ENCODE assay signal across 9 cellular contexts in the genomic region with DNA sequence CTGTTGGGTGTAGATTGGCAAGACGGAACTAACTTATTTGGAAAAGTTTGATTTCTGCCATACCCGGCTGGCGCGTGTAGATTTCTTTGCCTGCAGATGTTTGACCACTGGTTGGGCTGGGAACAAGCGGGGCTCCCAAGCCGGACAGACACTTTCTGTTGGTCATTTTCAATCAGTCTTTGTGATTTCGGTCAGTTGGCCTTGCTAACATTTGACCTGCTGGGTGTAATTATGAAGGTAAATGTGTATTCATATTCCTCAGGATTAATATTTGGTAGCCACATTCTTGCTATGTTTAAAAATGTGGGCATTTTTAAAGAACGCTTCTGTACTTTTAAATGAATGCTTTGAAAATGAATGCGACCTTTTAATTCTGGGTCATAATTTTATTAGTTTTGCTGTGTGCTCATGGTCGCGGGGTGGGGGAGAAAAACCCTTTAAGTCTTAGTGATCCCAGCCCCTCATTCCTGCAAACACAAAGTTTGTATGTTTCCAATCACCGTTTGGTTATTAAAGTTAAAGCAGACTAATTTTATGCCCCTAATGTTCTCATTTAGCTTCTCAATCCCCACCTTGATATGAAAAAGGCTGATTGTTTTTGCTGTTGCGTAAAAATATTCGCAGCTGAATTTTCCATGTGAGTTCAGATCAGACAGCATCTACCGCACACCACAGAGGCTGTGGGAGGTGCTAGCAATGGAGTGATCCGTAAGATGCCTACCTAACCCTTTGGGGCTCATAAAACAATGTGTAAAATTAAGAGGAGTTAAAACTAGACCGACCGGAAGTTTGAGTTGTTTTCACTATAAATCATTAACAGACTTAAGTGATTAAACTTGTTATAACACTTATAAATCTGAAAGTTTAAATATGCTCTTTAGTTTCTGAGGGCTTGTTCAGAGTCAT. TPM values are rescaled to one million over a fixed set of nuclear protein-coding genes. Genes with fewer than 3 reads are reported as not detected.
DNase-seq lines count a peak whose midpoint lies in the region; ATAC-seq, FAIRE-seq and TF ChIP-seq lines count a peak whose summit lies in the region.
"Had no signal": no experiment of that assay in that cellular context is flagged by ENCODE, and none has a peak within 500 bp of the region (broad histone marks: within the 10 kb centered on the region; RNA-seq: fewer than 3 reads in every experiment).

No MANE protein-coding gene starts in this region.

- peaks cover 11% of the 10 kb centered on the region for H3K36me3 Mint-ChIP-seq in CD8-positive, alpha-beta T cell
- peaks cover 4% of the 10 kb centered on the region for H3K36me3 Mint-ChIP-seq in activated CD4-positive, alpha-beta T cell treated with anti-CD3 and anti-CD28 coated beads, Interleukin-2, amount 10 ng/mL, durations not matched to agents 7 days and 5 days (ENCODE audit: low read depth)

- no peaks in the 10 kb centered on the region for H3K9me3 ChIP-seq in CD8-positive, alpha-beta T cell (ENCODE audit: low read length)
- no peaks in the 10 kb centered on the region for H3K9me3 ChIP-seq in endothelial cell of umbilical vein (replicated peaks; ENCODE audit: control insufficient read depth, insufficient read depth, low read length)
- H3K9me3 ChIP-seq in ovary = no peaks in the 10 kb centered on the region

- TF ChIP-seq POLR2A in endothelial cell of umbilical vein (IDR thresholded peaks at IDR 0.05; ENCODE audit: low read depth, low read length) (no peak), ovary (IDR thresholded peaks at IDR 0.05) (no peak)

- 18 to 28% (median 24%) methylated on average over 18 of the region's 18 CpGs for WGBS in ovary, 3 donors

- no peak for TF ChIP-seq CTCF in CD8-positive, alpha-beta T cell (IDR thresholded peaks at IDR 0.05)
- TF ChIP-seq CTCF in endothelial cell of umbilical vein (IDR thresholded peaks at IDR 0.05; ENCODE audit: extremely low read depth in 1 of 2, insufficient read depth in 1 of 2, low read depth in 1 of 2, low read length in 2 of 2) (no peak), ovary (IDR thresholded peaks at IDR 0.05) (no peak), GM10266 (IDR thresholded peaks at IDR 0.05; ENCODE audit: control insufficient read depth, insufficient read depth, low read depth, missing control alignments) (no peak)

- H3K36me3 ChIP-seq in CD8-positive, alpha-beta T cell (ENCODE audit: insufficient read depth, low read length) = no peaks in the 10 kb centered on the region
- no peaks in the 10 kb centered on the region for H3K36me3 ChIP-seq in endothelial cell of umbilical vein (ENCODE audit: control insufficient read depth in 2 of 2, extremely low read depth in 1 of 2, insufficient read depth in 2 of 2, low read length in 2 of 2)
- no peaks in the 10 kb centered on the region for H3K36me3 ChIP-seq in ovary

- peaks cover 70% of the 10 kb centered on the region for H3K4me1 Mint-ChIP-seq in CD8-positive, alpha-beta T cell (ENCODE audit: low read depth)
- peaks cover 67% of the 10 kb centered on the region for H3K4me1 Mint-ChIP-seq in activated CD4-positive, alpha-beta T cell treated with anti-CD3 and anti-CD28 coated beads, Interleukin-2, amount 10 ng/mL, durations not matched to agents 7 days and 5 days

- peak overlapping the region; percentile 81 for H3K4me3 ChIP-seq in CD8-positive, alpha-beta T cell (ENCODE audit: low read depth, low read length)
- H3K4me3 ChIP-seq in endothelial cell of umbilical vein (replicated peaks in 1 of 3; ENCODE audit: insufficient read depth in 1 of 3, low read depth in 1 of 3, low read length in 3 of 3) (peak overlapping the region in 1 of 3 experiments; percentile 49), ovary (peak overlapping the region; percentile 39)

- no peak for FAIRE-seq in endothelial cell of umbilical vein (lab: Jason Lieb, UNC)
- FAIRE-seq: bronchial epithelial cell had no signal

- dilution Hi-C loops in endothelial cell of umbilical vein (cut with MboI; ENCODE audit: extremely low pct_ligation_motif_present, low sequenced_read_pairs) = no loop called here

- peak in 4 of 7 experiments; percentile 10 to 77 (median 34) for DNase-seq in CD8-positive, alpha-beta T cell
- peak; percentile 51 for DNase-seq in activated CD4-positive, alpha-beta T cell treated with anti-CD3 and anti-CD28 coated beads, Interleukin-2, amount 10 ng/mL, durations not matched to agents 7 days and 5 days
- DNase-seq in endothelial cell of umbilical vein (ENCODE audit: low read depth, low spot score) = no peak
- peak in 1 of 5 donors; percentile 24 for DNase-seq in ovary
- DNase-seq in GM10266 (ENCODE audit: extremely low spot score) = no peak
- DNase-seq in GM19238 (ENCODE audit: insufficient read length, low spot score) = no peak
- DNase-seq in NCI-H345 treated with DMSO at 0.1 percent for 48 hours (lab: John Stamatoyannopoulos, UW; ENCODE audit: unreplicated experiment) = no peak

- POLR2A ChIA-PET in CD8-positive, alpha-beta T cell (lab: Charles Lee) = interaction anchor here (1.1 to 1.6 kb wide), 2 partner anchors 46 to 54 kb away, joined by 4 to 9 read pairs; no protein-coding TSS in a partner anchor
- POLR2A ChIA-PET in activated CD4-positive, alpha-beta T cell treated with anti-CD3 and anti-CD28 coated beads, Interleukin-2, amount 10 ng/mL, durations not matched to agents 7 days and 5 days (lab: Charles Lee) = no interaction called here
- POLR2A ChIA-PET in endothelial cell of umbilical vein (lab: Charles Lee) = no interaction called here

- H3K4me3 Mint-ChIP-seq in CD8-positive, alpha-beta T cell = peak overlapping the region; percentile 95
- H3K4me3 Mint-ChIP-seq in activated CD4-positive, alpha-beta T cell treated with anti-CD3 and anti-CD28 coated beads, Interleukin-2, amount 10 ng/mL, durations not matched to agents 7 days and 5 days = peak overlapping the region; percentile 81

- no peaks in the 10 kb centered on the region for H3K9me3 Mint-ChIP-seq in CD8-positive, alpha-beta T cell
- no peaks in the 10 kb centered on the region for H3K9me3 Mint-ChIP-seq in activated CD4-positive, alpha-beta T cell treated with anti-CD3 and anti-CD28 coated beads, Interleukin-2, amount 10 ng/mL, durations not matched to agents 7 days and 5 days

- no peak overlapping the region for H2AFZ ChIP-seq in endothelial cell of umbilical vein (ENCODE audit: low read depth, low read length)

- H4K20me1 ChIP-seq in endothelial cell of umbilical vein (replicated peaks; ENCODE audit: control insufficient read depth, extremely low read depth, insufficient read depth, low read length) = no peaks in the 10 kb centered on the region

- peak; percentile 47 for ATAC-seq in CD8-positive, alpha-beta T cell
- no peak for ATAC-seq in GM19395 (IDR thresholded peaks at IDR 0.05; ENCODE audit: unreplicated experiment)

- peak overlapping the region; percentile 95 for H3K27ac Mint-ChIP-seq in CD8-positive, alpha-beta T cell
- peak overlapping the region; percentile 69 for H3K27ac Mint-ChIP-seq in activated CD4-positive, alpha-beta T cell treated with anti-CD3 and anti-CD28 coated beads, Interleukin-2, amount 10 ng/mL, durations not matched to agents 7 days and 5 days

- H3K79me2 ChIP-seq in endothelial cell of umbilical vein (ENCODE audit: control insufficient read depth, insufficient read depth, low read length) = no peaks in the 10 kb centered on the region

- H3K4me2 ChIP-seq in endothelial cell of umbilical vein (ENCODE audit: insufficient read depth, low read length) = peak overlapping the region; percentile 74

- H3K27ac ChIP-seq in CD8-positive, alpha-beta T cell (ENCODE audit: low read depth, low read length) = peak overlapping the region; percentile 50
- H3K27ac ChIP-seq in endothelial cell of umbilical vein (ENCODE audit: insufficient read depth, low read depth, low read length) (no peak overlapping the region), ovary (peak overlapping the region; percentile 81 to 94)

- peaks cover 4% of the 10 kb centered on the region for H3K27me3 Mint-ChIP-seq in CD8-positive, alpha-beta T cell (ENCODE audit: low read depth)
- H3K27me3 Mint-ChIP-seq in activated CD4-positive, alpha-beta T cell treated with anti-CD3 and anti-CD28 coated beads, Interleukin-2, amount 10 ng/mL, durations not matched to agents 7 days and 5 days = peaks cover 10% of the 10 kb centered on the region

- TSS peak; percentile 25 for BruUV-seq in endothelial cell of umbilical vein (replicated peaks; lab: Mats Ljungman, UMichigan)

- H3K9me1 ChIP-seq in endothelial cell of umbilical vein (replicated peaks; ENCODE audit: control insufficient read depth, extremely low read depth, insufficient read depth, low read length) = no peaks in the 10 kb centered on the region

- intact Hi-C loops in CD8-positive, alpha-beta T cell (cut with DNase I, micrococcal nuclease) = loop anchor here (1.0 to 5.0 kb wide), 5 partner anchors 45 to 304 kb away; no protein-coding TSS in a partner anchor
- intact Hi-C loops in endothelial cell of umbilical vein (cut with micrococcal nuclease) = loop anchor here (5.0 to 10.0 kb wide), 5 partner anchors 86 to 793 kb away; a partner anchor contains a TSS
- intact Hi-C loops in ovary (cut with DNase I) = no loop called here

- no peak for TF ChIP-seq EP300 in ovary (IDR thresholded peaks at IDR 0.05)

- CTCF ChIA-PET in CD8-positive, alpha-beta T cell (lab: Charles Lee) = interaction anchor here (0.8 to 1.3 kb wide), 5 partner anchors 29 to 146 kb away, joined by 3 to 10 read pairs (median 3); no protein-coding TSS in a partner anchor
- CTCF ChIA-PET in activated CD4-positive, alpha-beta T cell treated with anti-CD3 and anti-CD28 coated beads, Interleukin-2, amount 10 ng/mL, durations not matched to agents 7 days and 5 days (lab: Charles Lee) = no interaction called here
- CTCF ChIA-PET in endothelial cell of umbilical vein (lab: Charles Lee) = interaction anchor here (1.0 to 2.1 kb wide), 2 partner anchors 28 to 146 kb away, joined by 3 to 9 read pairs; no protein-coding TSS in a partner anchor

- no peaks in the 10 kb centered on the region for H3K27me3 ChIP-seq in CD8-positive, alpha-beta T cell (ENCODE audit: insufficient read depth, low read length)
- H3K27me3 ChIP-seq in endothelial cell of umbilical vein (ENCODE audit: control insufficient read depth in 2 of 2, insufficient read depth in 2 of 2, low read length in 2 of 2) (peaks cover 14 to 28% of the 10 kb centered on the region in 2 experiments), ovary (no peaks in the 10 kb centered on the region)

- H3K9ac ChIP-seq in endothelial cell of umbilical vein (replicated peaks; ENCODE audit: extremely low read depth, insufficient read depth, low read length) = no peak overlapping the region

- peaks cover 53% of the 10 kb centered on the region for H3K4me1 ChIP-seq in CD8-positive, alpha-beta T cell (ENCODE audit: insufficient read depth, low read length)
- H3K4me1 ChIP-seq in endothelial cell of umbilical vein (ENCODE audit: control insufficient read depth, extremely low read depth, insufficient read depth, low read length) (peaks cover 36% of the 10 kb centered on the region), ovary (ENCODE audit: insufficient read depth) (peaks cover 3% of the 10 kb centered on the region)

RNA-seq across cellular contexts. Expression of a gene that starts 1.5 kb away (rescaled TPM):
- 10 to 100 TPM; 25.4 to 25.6 TPM for total RNA-seq in CD8-positive, alpha-beta T cell
- total RNA-seq in activated CD4-positive, alpha-beta T cell treated with anti-CD3 and anti-CD28 coated beads, Interleukin-2, amount 10 ng/mL, durations not matched to agents 7 days and 5 days = 1 to 10 TPM; 7.5 to 7.8 TPM
- total RNA-seq in endothelial cell of umbilical vein (4.0 and 8.2 TPM in 2 replicates), ovary (10 to 100 TPM; 12.4 to 55.1 (median 25.0) TPM)
- polyA plus RNA-seq in endothelial cell of umbilical vein (0.41 and 0.53 TPM in 2 replicates), ovary (10 to 100 TPM in 1 of 2 donors, 1 to 10 TPM in 1; 8.6 to 18.4 TPM)
- 0.42 and 0.46 TPM in 2 replicates for polyA plus RNA-seq in endothelial cell of umbilical vein (2011; cell fraction: cytosol; rRNA removed)
- polyA plus RNA-seq in endothelial cell of umbilical vein (2011; cell fraction: nucleus; rRNA removed) = 1.5 TPM in 2 replicates
- polyA plus RNA-seq in endothelial cell of umbilical vein (2012) = 0.34 and 1.6 TPM in 2 replicates
- 1.9 and 2.2 TPM in 2 replicates for polyA minus RNA-seq in endothelial cell of umbilical vein
- polyA minus RNA-seq in endothelial cell of umbilical vein (2011; cell fraction: cytosol; rRNA and poly(A)+ RNA removed) = not detected
- 2.1 and 4.3 TPM in 2 replicates for polyA minus RNA-seq in endothelial cell of umbilical vein (2011; cell fraction: nucleus; rRNA and poly(A)+ RNA removed)

Comparison
In these comparisons a context has a peak if more than half of its experiments do, and no peak if none do; other contexts are left out.
1. DNase-seq: peak in CD8-positive, alpha-beta T cell (4 of 7) and activated CD4-positive, alpha-beta T cell treated with anti-CD3 and anti-CD28 coated beads, Interleukin-2, amount 10 ng/mL, durations not matched to agents 7 days and 5 days (single experiment); none in endothelial cell of umbilical vein (single experiment), GM10266 (single experiment), GM19238 (single experiment) and NCI-H345 treated with DMSO at 0.1 percent for 48 hours (single experiment).
2. intact Hi-C loops: an anchor here in CD8-positive, alpha-beta T cell (1.0 to 5.0 kb wide) and endothelial cell of umbilical vein (5.0 to 10.0 kb wide); none called in ovary.